18 cellular contexts compared by ENCODE assay signal in genomic region chr20:53923745-53924369, GRCh38.
DNase-seq lines count a peak whose midpoint lies in the region; ATAC-seq and TF ChIP-seq lines count a peak whose summit lies in the region.
"Had no signal": no experiment of that assay in that cellular context is flagged by ENCODE, and none has a peak within 500 bp of the region (broad histone marks: within the 10 kb centered on the region; RNA-seq: fewer than 3 reads in every experiment).

No MANE protein-coding gene starts in this region.

- H2AFZ ChIP-seq in mesenchymal stem cell (ENCODE audit: low read depth, low read length) = no peak overlapping the region

- H3K36me3 ChIP-seq in heart right ventricle (no peaks in the 10 kb centered on the region), mesenchymal stem cell (ENCODE audit: control insufficient read depth in 1 of 2, insufficient read depth in 2 of 2, low read depth in 1 of 2, low read length in 2 of 2) (no peaks in the 10 kb centered on the region), upper lobe of right lung (no peaks in the 10 kb centered on the region)
- H3K36me3 ChIP-seq: heart left ventricle, left lung, WERI-Rb-1 had no signal

- H3K9me3 ChIP-seq in heart right ventricle = no peaks in the 10 kb centered on the region
- H3K9me3 ChIP-seq in mesenchymal stem cell (ENCODE audit: control insufficient read depth, low read length) = no peaks in the 10 kb centered on the region
- no peaks in the 10 kb centered on the region for H3K9me3 ChIP-seq in upper lobe of right lung
- H3K9me3 ChIP-seq: heart left ventricle, left lung had no signal

- no peak overlapping the region for H3K4me3 ChIP-seq in heart right ventricle
- H3K4me3 ChIP-seq in mesenchymal stem cell (ENCODE audit: insufficient read depth in 1 of 2, low read depth in 1 of 2, low read length in 2 of 2) = no peak overlapping the region
- H3K4me3 ChIP-seq in upper lobe of right lung = no peak overlapping the region
- H3K4me3 ChIP-seq: heart left ventricle, left lung had no signal

- in situ Hi-C loops in KBM-7 (cut with MboI; ENCODE audit: low pct_unique_long_range_greater_than_20kb, low sequenced_read_pairs) = no loop called here

- 87 to 90% methylated on average over 6 of the region's 6 CpGs for WGBS in heart right ventricle, 2 donors
- 80 to 90% (median 82%) methylated on average over 6 of the region's 6 CpGs for WGBS in adipose tissue, 3 donors
- WGBS in mesenchymal stem cell = 98% methylated on average over 6 of the region's 6 CpGs

- no peak overlapping the region for H2BK120ac ChIP-seq in mesenchymal stem cell (ENCODE audit: low read depth, low read length)

- peak overlapping the region; percentile 82 for H3K9ac ChIP-seq in mesenchymal stem cell (ENCODE audit: low read length)

- H3K4ac ChIP-seq in mesenchymal stem cell (ENCODE audit: low read depth in 1 of 2, low read length in 2 of 2) = no peak overlapping the region

- peak overlapping the region; percentile 37 to 60 for H3K18ac ChIP-seq in mesenchymal stem cell (ENCODE audit: low read depth in 1 of 2, low read length in 2 of 2)

- no peak overlapping the region for H3K23ac ChIP-seq in mesenchymal stem cell (ENCODE audit: low read length in 2 of 2)

- no peak overlapping the region for H2BK5ac ChIP-seq in mesenchymal stem cell (ENCODE audit: low read depth, low read length, poor library complexity, severe bottlenecking)

- intact Hi-C loops in heart right ventricle (cut with DNase I) = no loop called here
- intact Hi-C loops in cardiac septum (cut with DNase I) = no loop called here
- intact Hi-C loops in upper lobe of right lung (cut with DNase I) = no loop called here

- DNase-seq in heart right ventricle (no peak), cardiac septum (ENCODE audit: low spot score) (no peak), mesenchymal stem cell (no peak), upper lobe of right lung (no peak), KBM-7 (no peak), activated gamma-delta T cell (lab: John Stamatoyannopoulos, UW) (no peak), SHP77 (lab: John Stamatoyannopoulos, UW) (no peak)
- DNase-seq: caudate nucleus; COR-L47; GF-D8; heart left ventricle; left lung; NCI-H187; NK-92 treated with Interleukin-12 subunit alpha and Interleukin-12 subunit beta, amount 100 ng/mL, for 24 hours; stimulated activated naive CD8-positive, alpha-beta T cell treated with anti-CD3 and anti-CD28 coated beads, Interleukin-15, amount 100 ng/mL, for 72 hours; WERI-Rb-1 had no signal

- no peak overlapping the region for H2AK5ac ChIP-seq in mesenchymal stem cell (ENCODE audit: low read length, severe bottlenecking)

- H3K27me3 ChIP-seq in heart right ventricle = no peaks in the 10 kb centered on the region
- no peaks in the 10 kb centered on the region for H3K27me3 ChIP-seq in mesenchymal stem cell (ENCODE audit: control insufficient read depth in 1 of 2, insufficient read depth in 1 of 2, low read length in 2 of 2)
- H3K27me3 ChIP-seq in upper lobe of right lung = no peaks in the 10 kb centered on the region
- H3K27me3 ChIP-seq: heart left ventricle, left lung had no signal

- ATAC-seq in heart right ventricle (no peak), upper lobe of right lung (no peak)
- ATAC-seq: natural killer cell treated with Interleukin-12 subunit alpha and Interleukin-12 subunit beta and Interleukin-15 and Interleukin-18, amount 100 ng/mL, for 72 hours; stimulated activated naive CD8-positive, alpha-beta T cell treated with anti-CD3 and anti-CD28 coated beads, Interleukin-15, amount 100 ng/mL, for 72 hours had no signal

- H4K8ac ChIP-seq in mesenchymal stem cell (ENCODE audit: low read length) = no peak overlapping the region

- no peak overlapping the region for H4K91ac ChIP-seq in mesenchymal stem cell (ENCODE audit: low read length)

- H3K27ac ChIP-seq in heart right ventricle (peak overlapping the region in 6 of 10 donors; percentile 7 to 88 (median 54)), adipose tissue (ENCODE audit: low read depth, low read length) (peak overlapping the region; percentile 26), mesenchymal stem cell (ENCODE audit: low read length, poor library complexity, severe bottlenecking) (no peak overlapping the region), upper lobe of right lung (peak overlapping the region; percentile 7)
- H3K27ac ChIP-seq: WERI-Rb-1 had no signal

- H3K4me2 ChIP-seq in mesenchymal stem cell (ENCODE audit: low read length, poor library complexity, severe bottlenecking) = no peak overlapping the region

- peaks cover 0 to 55% (median 30%) of the 10 kb centered on the region in 9 donors for H3K4me1 ChIP-seq in heart right ventricle
- H3K4me1 ChIP-seq in mesenchymal stem cell (ENCODE audit: control insufficient read depth, insufficient read depth, low read depth, low read length) = peaks cover 3% of the 10 kb centered on the region
- H3K4me1 ChIP-seq in upper lobe of right lung = peaks cover 13% of the 10 kb centered on the region

- peak overlapping the region in 1 of 2 experiments; percentile 51 for H2BK12ac ChIP-seq in mesenchymal stem cell (ENCODE audit: low read length in 2 of 2)

- H3K79me1 ChIP-seq in mesenchymal stem cell (replicated peaks; ENCODE audit: low read length, poor library complexity, severe bottlenecking) = no peaks in the 10 kb centered on the region

- TF ChIP-seq CTCF in heart right ventricle (IDR thresholded peaks at IDR 0.05) = no peak
- TF ChIP-seq CTCF in upper lobe of right lung (IDR thresholded peaks at IDR 0.05) = no peak

- peak overlapping the region in 1 of 2 experiments; percentile 44 for H3K14ac ChIP-seq in mesenchymal stem cell (ENCODE audit: low read length in 2 of 2)

- no peak overlapping the region for H2BK15ac ChIP-seq in mesenchymal stem cell (ENCODE audit: low read depth, poor library complexity, severe bottlenecking)
